8 cellular contexts compared by ENCODE assay signal in genomic region chr19:17109962-17110598, GRCh38. TPM values are rescaled to one million over a fixed set of nuclear protein-coding genes. Genes with fewer than 3 reads are reported as not detected.
DNase-seq lines count a peak whose midpoint lies in the region; ATAC-seq and TF ChIP-seq lines count a peak whose summit lies in the region.

No MANE protein-coding gene starts in this region.

- POLR2A ChIA-PET in GM10248 (lab: Yijun Ruan, JAX), result interaction anchor here (0.6 to 1.5 kb wide), 5 partner anchors 12 to 460 kb away, joined by 3 to 6 read pairs (median 3); no protein-coding TSS in a partner anchor

- H3K4me1 ChIP-seq in muscle layer of duodenum (ENCODE audit: control insufficient read depth in 1 of 2, insufficient read depth in 2 of 2, low read length in 2 of 2), result peaks cover 0 to 44% of the 10 kb centered on the region in 2 donors
- H3K4me1 ChIP-seq in MM.1S (ENCODE audit: low read length), result no peaks in the 10 kb centered on the region

- intact Hi-C loops in activated T-helper 1 cell treated with anti-CD3 and anti-CD28 coated beads, Interleukin-12 subunit alpha, Interleukin-12 subunit beta, Interleukin-2, Interleukin-4 antibody, amounts not matched to agents 30 ng/mL and 10 ng/mL and 1 ng/mL, durations not matched to agents 14 hours and 24 hours and 36 hours (cut with micrococcal nuclease), result loop anchor here (2.0 kb wide), 1 partner anchor 15 kb away; no protein-coding TSS in a partner anchor

- no peak overlapping the region for H2AFZ ChIP-seq in MM.1S (ENCODE audit: low read length)

- no peak overlapping the region for H3K4me2 ChIP-seq in MM.1S (ENCODE audit: low read depth, low read length)

- peaks cover 18% of the 10 kb centered on the region for H3K4me1 Mint-ChIP-seq in activated T-helper 1 cell treated with anti-CD3 and anti-CD28 coated beads, Interleukin-12 subunit alpha, Interleukin-12 subunit beta, Interleukin-2, Interleukin-4 antibody, amounts not matched to agents 30 ng/mL and 10 ng/mL and 1 ng/mL, durations not matched to agents 14 hours and 24 hours and 36 hours (ENCODE audit: low read depth)

- CTCF ChIA-PET in GM10248 (lab: Yijun Ruan, JAX), result interaction anchor here (1.0 to 3.4 kb wide), 9 partner anchors 9 to 125 kb away, joined by 3 to 15 read pairs (median 5); no protein-coding TSS in a partner anchor

- peaks cover 26% of the 10 kb centered on the region for H3K36me3 Mint-ChIP-seq in activated T-helper 1 cell treated with anti-CD3 and anti-CD28 coated beads, Interleukin-12 subunit alpha, Interleukin-12 subunit beta, Interleukin-2, Interleukin-4 antibody, amounts not matched to agents 30 ng/mL and 10 ng/mL and 1 ng/mL, durations not matched to agents 14 hours and 24 hours and 36 hours (ENCODE audit: low read depth)

- no peaks in the 10 kb centered on the region for H3K9me2 ChIP-seq in MM.1S (replicated peaks; ENCODE audit: insufficient read depth, low read length)

- DNase-seq in GM10248 (ENCODE audit: extremely low spot score) (peak; percentile 88), NCI-H2196 treated with DMSO at 0.1 percent for 48 hours (lab: John Stamatoyannopoulos, UW; ENCODE audit: unreplicated experiment) (no peak), SK-N-DZ (ENCODE audit: low spot score) (no peak), MM.1S (no peak)
- peak; percentile 6 for DNase-seq in activated T-helper 1 cell treated with anti-CD3 and anti-CD28 coated beads, Interleukin-12 subunit alpha, Interleukin-12 subunit beta, Interleukin-2, Interleukin-4 antibody, amounts not matched to agents 30 ng/mL and 10 ng/mL and 1 ng/mL, durations not matched to agents 14 hours and 24 hours and 36 hours (ENCODE audit: low spot score)

- no peak for TF ChIP-seq CTCF in GM10248 (IDR thresholded peaks at IDR 0.05; ENCODE audit: control extremely low read depth, extremely low read depth, low read depth, missing control alignments)
- TF ChIP-seq CTCF in MM.1S (IDR thresholded peaks at IDR 0.05; ENCODE audit: low read length), result no peak

- H3K9me3 Mint-ChIP-seq in activated T-helper 1 cell treated with anti-CD3 and anti-CD28 coated beads, Interleukin-12 subunit alpha, Interleukin-12 subunit beta, Interleukin-2, Interleukin-4 antibody, amounts not matched to agents 30 ng/mL and 10 ng/mL and 1 ng/mL, durations not matched to agents 14 hours and 24 hours and 36 hours, result no peaks in the 10 kb centered on the region

- no peaks in the 10 kb centered on the region for H3K27me3 Mint-ChIP-seq in activated T-helper 1 cell treated with anti-CD3 and anti-CD28 coated beads, Interleukin-12 subunit alpha, Interleukin-12 subunit beta, Interleukin-2, Interleukin-4 antibody, amounts not matched to agents 30 ng/mL and 10 ng/mL and 1 ng/mL, durations not matched to agents 14 hours and 24 hours and 36 hours (ENCODE audit: insufficient read depth)

- no peak overlapping the region for H3K9ac ChIP-seq in MM.1S (ENCODE audit: low read length)

- peak overlapping the region; percentile 15 for H3K4me3 Mint-ChIP-seq in activated T-helper 1 cell treated with anti-CD3 and anti-CD28 coated beads, Interleukin-12 subunit alpha, Interleukin-12 subunit beta, Interleukin-2, Interleukin-4 antibody, amounts not matched to agents 30 ng/mL and 10 ng/mL and 1 ng/mL, durations not matched to agents 14 hours and 24 hours and 36 hours

- H3K27me3 ChIP-seq in muscle layer of duodenum (ENCODE audit: low read depth, low read length) (no peaks in the 10 kb centered on the region), MM.1S (replicated peaks; ENCODE audit: insufficient read depth, low read length) (no peaks in the 10 kb centered on the region)

- H3F3A ChIP-seq in MM.1S (ENCODE audit: insufficient read depth, low read length), result no peaks in the 10 kb centered on the region

- H4K20me1 ChIP-seq in MM.1S (ENCODE audit: insufficient read depth, low read length), result no peaks in the 10 kb centered on the region

- peaks cover 5 to 21% of the 10 kb centered on the region in 2 donors for H3K36me3 ChIP-seq in muscle layer of duodenum (ENCODE audit: control insufficient read depth in 1 of 2, insufficient read depth in 2 of 2, low read length in 2 of 2)
- H3K36me3 ChIP-seq in MM.1S (replicated peaks; ENCODE audit: insufficient read depth, low read length), result no peaks in the 10 kb centered on the region

- peak; percentile 54 for ATAC-seq in HG02642 (IDR thresholded peaks at IDR 0.05; ENCODE audit: poor library complexity, unreplicated experiment)
- no peak for ATAC-seq in HG03520 (IDR thresholded peaks at IDR 0.05; ENCODE audit: unreplicated experiment)

- H3K27ac ChIP-seq in muscle layer of duodenum (ENCODE audit: low read length), result peak overlapping the region; percentile 58
- no peak overlapping the region for H3K27ac ChIP-seq in MM.1S (ENCODE audit: low read length)

- peak overlapping the region; percentile 27 for H3K27ac Mint-ChIP-seq in activated T-helper 1 cell treated with anti-CD3 and anti-CD28 coated beads, Interleukin-12 subunit alpha, Interleukin-12 subunit beta, Interleukin-2, Interleukin-4 antibody, amounts not matched to agents 30 ng/mL and 10 ng/mL and 1 ng/mL, durations not matched to agents 14 hours and 24 hours and 36 hours

- H3K4me3 ChIP-seq in muscle layer of duodenum (ENCODE audit: low read depth in 1 of 2, low read length in 2 of 2) (no peak overlapping the region), MM.1S (ENCODE audit: low read length) (no peak overlapping the region)

- H3K9me3 ChIP-seq in muscle layer of duodenum (ENCODE audit: control insufficient read depth in 1 of 2, low read length in 2 of 2) (no peaks in the 10 kb centered on the region), MM.1S (replicated peaks; ENCODE audit: insufficient read depth, low read length) (no peaks in the 10 kb centered on the region)

- H3K79me2 ChIP-seq in MM.1S (ENCODE audit: low read length), result no peaks in the 10 kb centered on the region; the same call in 1 of the 2 replicates

RNA-seq across cellular contexts. Expression of gene MYO9B, which starts 34.5 kb away (rescaled TPM):
- 134 and 137 TPM in 2 replicates for total RNA-seq in activated T-helper 1 cell treated with anti-CD3 and anti-CD28 coated beads, Interleukin-12 subunit alpha, Interleukin-12 subunit beta, Interleukin-2, Interleukin-4 antibody, amounts not matched to agents 30 ng/mL and 10 ng/mL and 1 ng/mL, durations not matched to agents 14 hours and 24 hours and 36 hours
- 10.0 and 11.0 TPM in 2 replicates for polyA plus RNA-seq in SK-N-DZ (2014; cell fraction: cytosol; rRNA removed)
- polyA plus RNA-seq in SK-N-DZ (2014; cell fraction: nucleus; rRNA removed), result 47.4 and 83.5 TPM in 2 replicates

RNA-seq across cellular contexts. Expression of gene HAUS8, which starts 34.8 kb away (rescaled TPM):
- 32.8 and 34.9 TPM in 2 replicates for total RNA-seq in activated T-helper 1 cell treated with anti-CD3 and anti-CD28 coated beads, Interleukin-12 subunit alpha, Interleukin-12 subunit beta, Interleukin-2, Interleukin-4 antibody, amounts not matched to agents 30 ng/mL and 10 ng/mL and 1 ng/mL, durations not matched to agents 14 hours and 24 hours and 36 hours
- 17.4 and 18.5 TPM in 2 replicates for polyA plus RNA-seq in SK-N-DZ (2014; cell fraction: cytosol; rRNA removed)
- 21.2 and 26.6 TPM in 2 replicates for polyA plus RNA-seq in SK-N-DZ (2014; cell fraction: nucleus; rRNA removed)

Comparison
In these comparisons a context has a peak if more than half of its experiments do, and no peak if none do; other contexts are left out.
1. DNase-seq: peak in GM10248 (single experiment) and activated T-helper 1 cell treated with anti-CD3 and anti-CD28 coated beads, Interleukin-12 subunit alpha, Interleukin-12 subunit beta, Interleukin-2, Interleukin-4 antibody, amounts not matched to agents 30 ng/mL and 10 ng/mL and 1 ng/mL, durations not matched to agents 14 hours and 24 hours and 36 hours (single experiment); none in NCI-H2196 treated with DMSO at 0.1 percent for 48 hours (single experiment), SK-N-DZ (single experiment) and MM.1S (single experiment).